In the genomic region with DNA sequence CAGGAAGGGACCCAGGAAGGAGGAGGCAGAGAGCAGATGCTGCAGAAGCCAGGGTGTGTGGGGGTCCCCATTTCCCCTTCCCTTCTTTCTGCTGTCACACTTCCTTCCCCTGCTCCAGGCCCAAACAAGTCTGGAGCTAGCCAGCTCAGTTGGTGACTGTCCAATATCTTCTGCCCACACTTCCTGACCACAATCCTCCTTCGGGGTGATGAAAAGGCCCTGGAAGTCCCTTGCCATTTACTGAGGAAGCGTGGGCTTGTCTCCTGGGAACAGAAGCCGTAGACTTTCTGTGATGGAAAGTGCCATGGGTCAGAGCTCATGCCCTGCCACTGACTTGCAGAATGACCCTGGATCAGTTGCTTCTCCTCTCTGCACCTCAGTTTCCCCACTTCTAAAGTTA, we compare ENCODE assay signal across 12 cellular contexts. TPM values are rescaled to one million over a fixed set of nuclear protein-coding genes. Genes with fewer than 3 reads are reported as not detected.
A peak's percentile ranks its signal among the peaks of the same experiment; 100 is the strongest.
DNase-seq lines count a peak whose midpoint lies in the region.
"Had no signal": no experiment of that assay in that cellular context is flagged by ENCODE, and none has a peak within 500 bp of the region (broad histone marks: within the 10 kb centered on the region; RNA-seq: fewer than 3 reads in every experiment).

No MANE protein-coding gene starts in this region.

- H3K9me3 ChIP-seq in GM23248 (ENCODE audit: low read depth) (no peaks in the 10 kb centered on the region), adipocyte (ENCODE audit: control insufficient read depth, low read length) (no peaks in the 10 kb centered on the region), SJCRH30 (replicated peaks) (peaks cover 4% of the 10 kb centered on the region; the same call in 1 of the 2 replicates)
- H3K9me3 ChIP-seq: SJSA1 had no signal

- H3K4me3 ChIP-seq in GM23248, result no peak overlapping the region
- H3K4me3 ChIP-seq in adipocyte (ENCODE audit: low read length), result peak overlapping the region; percentile 23
- H3K4me3 ChIP-seq in SJCRH30, result no peak overlapping the region
- H3K4me3 ChIP-seq: SJSA1 had no signal

- peak; percentile 87 for DNase-seq in GM23248
- DNase-seq in adipocyte (ENCODE audit: low read depth), result peak; percentile 49
- peak; percentile 22 for DNase-seq in glomerular visceral epithelial cell (ENCODE audit: extremely low spot score)
- peak; percentile 52 for DNase-seq in stromal cell of bone marrow (ENCODE audit: low read depth)
- no peak for DNase-seq in NOMO-1 treated with DMSO at 0.1 percent for 48 hours (lab: John Stamatoyannopoulos, UW; ENCODE audit: unreplicated experiment)
- DNase-seq in NCI-H128 (lab: John Stamatoyannopoulos, UW; ENCODE audit: unreplicated experiment), result no peak
- DNase-seq in SJCRH30, result no peak
- DNase-seq: foreskin melanocyte, KG1, kidney, NCI-H187 treated with DMSO at 0.1 percent for 48 hours had no signal

- H3K27ac ChIP-seq in GM23248 (peak overlapping the region; percentile 70), SJCRH30 (no peak overlapping the region)
- H3K27ac ChIP-seq: SJSA1 had no signal

- H3K9me2 ChIP-seq in GM23248 (ENCODE audit: insufficient read depth), result no peaks in the 10 kb centered on the region

- H3K27me3 ChIP-seq in GM23248 (replicated peaks; ENCODE audit: insufficient read depth) (no peaks in the 10 kb centered on the region), adipocyte (replicated peaks; ENCODE audit: control insufficient read depth, insufficient read depth, low read length) (no peaks in the 10 kb centered on the region), SJCRH30 (0 out of 2 replicates have a peak, but pooled peaks cover 3% of the 10 kb centered on the region)
- H3K27me3 ChIP-seq: SJSA1 had no signal

- H3K4me1 ChIP-seq in GM23248 (ENCODE audit: insufficient read depth) (peaks cover 44% of the 10 kb centered on the region), adipocyte (ENCODE audit: control insufficient read depth, insufficient read depth, low read length) (peaks cover 52% of the 10 kb centered on the region), SJCRH30 (no peaks in the 10 kb centered on the region; the same call in 1 of the 2 replicates)

- 0 to 2% methylated on average over 3 of the region's 3 CpGs for WGBS in GM23248 (ENCODE audit: low coverage in 1 of 2, low lambda C conversion rate in 2 of 2, missing lambda C conversion rate in 2 of 2), 2 experiments

- H4K20me1 ChIP-seq in GM23248 (ENCODE audit: insufficient read depth), result no peaks in the 10 kb centered on the region

- H3K79me2 ChIP-seq in GM23248 (ENCODE audit: insufficient read depth), result no peaks in the 10 kb centered on the region

- peak overlapping the region; percentile 54 for H3K9ac ChIP-seq in GM23248
- H3K9ac ChIP-seq in adipocyte (ENCODE audit: low read length), result peak overlapping the region; percentile 53

- peaks cover 31% of the 10 kb centered on the region for H3F3A ChIP-seq in GM23248 (ENCODE audit: insufficient read depth)

- no peak overlapping the region for H2AFZ ChIP-seq in GM23248

- in situ Hi-C loops in GM23248 (cut with MboI), result no loop called here

- no peaks in the 10 kb centered on the region for H3K36me3 ChIP-seq in GM23248 (ENCODE audit: low read depth)
- no peaks in the 10 kb centered on the region for H3K36me3 ChIP-seq in adipocyte (ENCODE audit: control insufficient read depth, insufficient read depth, low read length, severe bottlenecking)
- no peaks in the 10 kb centered on the region; the same call in 1 of the 2 replicates for H3K36me3 ChIP-seq in SJCRH30
- H3K36me3 ChIP-seq: SJSA1 had no signal

- peak overlapping the region; percentile 28 for H3K4me2 ChIP-seq in GM23248 (ENCODE audit: unreplicated experiment)

RNA-seq across cellular contexts. Expression of a gene that starts 39.0 kb away (rescaled TPM):
- total RNA-seq in GM23248 (2014; rRNA removed; shearing (Covaris generic)), result 93.5 and 108 TPM in 2 replicates
- polyA plus RNA-seq in GM23248 (2016; fragmentation: Nextera tagmentation; extraction: Ambion mirVana), result 197 and 201 TPM in 2 replicates
- 70.1 and 76.2 TPM in 2 replicates for total RNA-seq in SJCRH30 (2014; rRNA removed; shearing (Covaris generic))

RNA-seq across cellular contexts. Expression of a gene that starts 39.1 kb away (rescaled TPM):
- 12.6 and 21.0 TPM in 2 replicates for total RNA-seq in GM23248 (2014; rRNA removed; shearing (Covaris generic))
- 28.8 and 29.7 TPM in 2 replicates for polyA plus RNA-seq in GM23248 (2016; fragmentation: Nextera tagmentation; extraction: Ambion mirVana)
- 22.8 and 36.1 TPM in 2 replicates for total RNA-seq in SJCRH30 (2014; rRNA removed; shearing (Covaris generic))

Comparison
In these comparisons a context has a peak if more than half of its experiments do, and no peak if none do; other contexts are left out.
1. DNase-seq: peak in GM23248 (single experiment), adipocyte (single experiment), glomerular visceral epithelial cell (single experiment) and stromal cell of bone marrow (single experiment); none in NOMO-1 treated with DMSO at 0.1 percent for 48 hours (single experiment), NCI-H128 (single experiment) and SJCRH30 (0 of 2).